In the genomic region with DNA sequence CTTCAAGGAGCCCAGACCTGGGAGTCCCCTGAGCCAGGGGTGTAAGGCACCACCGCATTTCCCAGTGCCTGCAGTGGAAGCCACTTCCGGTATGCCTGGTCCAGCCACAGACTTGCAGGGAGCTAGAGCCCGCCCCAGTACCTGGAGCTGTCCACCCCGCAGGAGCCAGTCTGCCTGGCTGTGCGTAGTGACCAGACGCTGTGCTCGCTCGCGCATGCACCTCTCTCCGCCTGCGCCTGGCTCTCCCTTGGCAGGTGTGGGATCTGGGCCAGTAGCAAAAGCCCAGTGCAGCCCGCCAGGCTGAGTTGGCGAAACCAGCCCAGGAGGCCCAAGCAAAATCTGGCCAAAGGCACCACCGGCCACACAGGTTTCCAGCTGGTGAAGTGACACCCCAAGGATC, we compare ENCODE assay signal across 19 cellular contexts.
A peak's percentile ranks its signal among the peaks of the same experiment; 100 is the strongest.
DNase-seq lines count a peak whose midpoint lies in the region; ATAC-seq and TF ChIP-seq lines count a peak whose summit lies in the region.
"Had no signal": no experiment of that assay in that cellular context is flagged by ENCODE, and none has a peak within 500 bp of the region (broad histone marks: within the 10 kb centered on the region; RNA-seq: fewer than 3 reads in every experiment).

No MANE protein-coding gene starts in this region.

- H3K4me1 Mint-ChIP-seq in WTC11 = peaks cover 13% of the 10 kb centered on the region

- no peak overlapping the region for H3K4me3 Mint-ChIP-seq in WTC11

- ATAC-seq in WTC11 = peak; percentile 66
- ATAC-seq in sciatic nerve = peak; percentile 48
- ATAC-seq: HepG2, Panc1 had no signal

- no peaks in the 10 kb centered on the region for H3K36me3 Mint-ChIP-seq in WTC11

- intact Hi-C loops in sciatic nerve (cut with DNase I) = no loop called here

- H3K27me3 Mint-ChIP-seq in WTC11 (ENCODE audit: low read depth) = no peaks in the 10 kb centered on the region

- peak; percentile 58 for DNase-seq in DMS53 treated with DMSO at 0.1 percent for 48 hours (lab: John Stamatoyannopoulos, UW; ENCODE audit: unreplicated experiment)
- DNase-seq in NCI-H146 (lab: John Stamatoyannopoulos, UW) = peak; percentile 84
- DNase-seq in WTC11 (ENCODE audit: low spot score) = no peak
- DNase-seq in sciatic nerve (ENCODE audit: low spot score) = no peak
- no peak for DNase-seq in medulla oblongata (ENCODE audit: extremely low spot score)
- no peak for DNase-seq in central memory CD4-positive, alpha-beta T cell
- no peak for DNase-seq in iPS-NIHi11 (ENCODE audit: low spot score)
- DNase-seq in amniotic stem cell (lab: John Stamatoyannopoulos, UW) = no peak
- DNase-seq: Caco-2, DMS79 treated with DMSO at 0.1 percent for 48 hours, H7, MM.1S, NCI-H1105 treated with DMSO at 0.1 percent for 48 hours, NCI-H2081 treated with DMSO at 0.1 percent for 48 hours, NCI-H446 treated with DMSO at 0.1 percent for 48 hours, NCI-H748 treated with DMSO at 0.1 percent for 48 hours, SHP77 had no signal

- POLR2A ChIA-PET in WTC11 (lab: Charles Lee) = no interaction called here

- no peaks in the 10 kb centered on the region for H3K9me3 Mint-ChIP-seq in WTC11

- CTCF ChIA-PET in WTC11 (lab: Charles Lee) = no interaction called here

- TF ChIP-seq CTCF in WTC11 (IDR thresholded peaks at IDR 0.05) = no peak

- H3K27ac Mint-ChIP-seq in WTC11 = no peak overlapping the region

TF ChIP-seq in WTC11, 78 proteins besides CTCF, POLR2A, EP300 and RAD21:
- TF ChIP-seq ZBTB43 (CRISPR knock-in tag; IDR thresholded peaks at IDR 0.05) (no peak), CDX4 (CRISPR knock-in tag; IDR thresholded peaks at IDR 0.05; ENCODE audit: borderline replicate concordance) (no peak), HMGXB4 (CRISPR knock-in tag; IDR thresholded peaks at IDR 0.05) (no peak), EMX1 (CRISPR knock-in tag; IDR thresholded peaks at IDR 0.05) (no peak)
TF ChIP-seq in WTC11: peak in this region for 0.

Comparison
In these comparisons a context has a peak if more than half of its experiments do, and no peak if none do; other contexts are left out.
1. DNase-seq: peak in DMS53 treated with DMSO at 0.1 percent for 48 hours (single experiment) and NCI-H146 (single experiment); none in WTC11 (single experiment), sciatic nerve (single experiment), medulla oblongata (single experiment), central memory CD4-positive, alpha-beta T cell (single experiment), iPS-NIHi11 (single experiment) and amniotic stem cell (single experiment).